Comparison of ENCODE assay signal across 8 cellular contexts in the genomic region with DNA sequence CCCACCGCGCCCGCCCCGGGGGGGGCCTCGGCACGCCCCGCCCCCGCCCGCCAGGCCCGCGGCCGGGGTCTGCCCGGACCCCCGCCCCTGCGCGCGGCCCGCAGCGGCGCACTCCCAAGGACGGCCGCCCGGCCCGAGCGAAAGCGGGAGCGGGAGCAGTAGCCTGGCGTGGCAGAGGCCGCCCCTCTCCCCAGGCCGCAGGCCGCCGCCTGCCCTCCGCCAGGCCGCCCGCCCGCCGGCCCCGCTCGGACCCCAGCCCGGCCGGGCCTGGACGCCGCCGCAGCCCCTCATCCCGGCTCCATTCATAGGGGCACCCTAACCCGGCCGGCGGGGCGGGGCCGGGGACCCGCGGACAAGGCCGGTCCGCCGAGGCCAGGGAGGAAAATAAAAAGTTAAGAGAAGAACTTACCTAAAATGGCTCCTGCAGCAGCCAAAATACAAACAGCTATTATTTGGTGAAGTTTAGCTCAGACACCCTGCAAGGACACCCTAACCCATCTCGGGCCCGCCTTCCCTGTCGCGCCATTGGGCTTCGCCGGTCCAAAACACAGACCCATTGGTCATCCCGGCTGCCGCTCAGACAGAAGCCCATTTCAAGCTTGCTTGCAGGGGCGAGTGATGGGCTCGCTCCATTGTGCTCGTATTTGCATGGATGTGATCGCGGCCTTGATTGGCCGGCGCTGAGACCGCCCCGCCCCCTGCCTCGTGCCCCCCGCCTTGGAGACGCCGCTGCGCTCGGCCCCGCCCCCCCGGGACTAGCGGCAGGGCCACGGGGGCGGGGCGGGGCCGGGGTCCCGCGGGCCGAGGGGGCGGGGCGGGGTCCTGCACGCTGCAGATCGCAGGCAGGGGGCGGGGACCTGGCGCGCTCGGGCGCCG. TPM values are rescaled to one million over a fixed set of nuclear protein-coding genes. Genes with fewer than 3 reads are reported as not detected.
DNase-seq lines count a peak whose midpoint lies in the region; ATAC-seq and TF ChIP-seq lines count a peak whose summit lies in the region.

Gene CHD6 (minus strand): TSS at position 447 of the 876 bp plus-strand sequence. CDS start 67,040 bp downstream, outside the sequence.

- no peaks in the 10 kb centered on the region for H3K36me3 Mint-ChIP-seq in chondrocyte (ENCODE audit: low read depth)

- H3K9me3 Mint-ChIP-seq in chondrocyte (ENCODE audit: low read depth) = no peaks in the 10 kb centered on the region

- peak; percentile 100 for DNase-seq in AG10803 (ENCODE audit: low read depth)
- peak; percentile 99 for DNase-seq in NCI-H510A (lab: John Stamatoyannopoulos, UW)
- peak; percentile 97 for DNase-seq in activated CD4-positive, alpha-beta T cell treated with anti-CD3 and anti-CD28 coated beads for 1 hour
- peak; percentile 99 for DNase-seq in chondrocyte (ENCODE audit: low spot score)
- peak; percentile 99 for DNase-seq in kidney glomerular epithelial cell (lab: John Stamatoyannopoulos, UW)
- DNase-seq in stimulated activated CD4-positive, alpha-beta T cell treated with anti-CD3 and anti-CD28 coated beads, Interleukin-1b, Interleukin-23, amount 100 ng/mL, for 1 hour (ENCODE audit: low read depth in 2 of 2) = peak; percentile 95 to 96

- peak within 1 kb of the TSS; percentile 86 for H3K27ac Mint-ChIP-seq in chondrocyte (ENCODE audit: unreplicated experiment)

- H3K27me3 Mint-ChIP-seq in chondrocyte (ENCODE audit: low read depth) = peaks cover 3% of the 10 kb centered on the region

- H3K4me3 Mint-ChIP-seq in chondrocyte (ENCODE audit: unreplicated experiment) = peak within 1 kb of the TSS; percentile 86

- peak; percentile 43 for TF ChIP-seq POLR2A in GM19099 (IDR thresholded peaks at IDR 0.05; ENCODE audit: extremely low read depth, insufficient read length, low read depth)

- ATAC-seq in HG03432 (IDR thresholded peaks at IDR 0.05; ENCODE audit: unreplicated experiment) = peak; percentile 96

- no peak for TF ChIP-seq CTCF in AG10803 (conservative IDR thresholded peaks at IDR 0.05; ENCODE audit: low read length)
- TF ChIP-seq CTCF in chondrocyte (IDR thresholded peaks at IDR 0.05) = no peak

- H3K4me3 ChIP-seq in AG10803 (ENCODE audit: low read length) = peak within 1 kb of the TSS; percentile 77

- H3K4me1 Mint-ChIP-seq in chondrocyte (ENCODE audit: low read depth) = peaks cover 41% of the 10 kb centered on the region

RNA-seq across cellular contexts. Expression of gene CHD6, which starts in this region (rescaled TPM):
- total RNA-seq in chondrocyte = 29.9 to 39.7 TPM (median 34.4 TPM) in 3 replicates

Comparison
In these comparisons a context has a peak if more than half of its experiments do, and no peak if none do; other contexts are left out.
1. Peak in every context shown above with its lines: DNase-seq, ATAC-seq and H3K4me3 ChIP-seq.